In genomic region chr9:129322641-129323375, GRCh38 we compare ENCODE assay signal across 1 cellular context.
TF ChIP-seq lines count a peak whose summit lies in the region.

No MANE protein-coding gene starts in this region.

TF ChIP-seq in H1, 55 proteins besides CTCF, POLR2A, EP300 and RAD21 (continued from another document):
- no peak for TF ChIP-seq SAP30 (IDR thresholded peaks at IDR 0.05; ENCODE audit: insufficient read depth, insufficient replicate concordance, low read length)
- TF ChIP-seq GTF2F1 (IDR thresholded peaks at IDR 0.05; ENCODE audit: borderline replicate concordance, low read depth, low read length) = no peak
